In genomic region chr12:11182529-11182928, GRCh38 we compare ENCODE assay signal across 1 cellular context.
TF ChIP-seq lines count a peak whose summit lies in the region.

No MANE protein-coding gene starts in this region.

TF ChIP-seq in SK-N-SH treated with all-trans-retinoic acid at 6 μM for 48 hours, 23 proteins besides CTCF, POLR2A, EP300 and RAD21 (continued from another document):
- no peak for TF ChIP-seq RARB (CRISPR knock-in tag; IDR thresholded peaks at IDR 0.05)
- no peak for TF ChIP-seq ARNTL (CRISPR knock-in tag; IDR thresholded peaks at IDR 0.05; ENCODE audit: borderline replicate concordance, low read depth)
- TF ChIP-seq TCF4 (CRISPR knock-in tag; IDR thresholded peaks at IDR 0.05; ENCODE audit: borderline replicate concordance): no peak
- no peak for TF ChIP-seq ZFP30 (CRISPR knock-in tag; IDR thresholded peaks at IDR 0.05)
- no peak for TF ChIP-seq ZNF70 (CRISPR knock-in tag; IDR thresholded peaks at IDR 0.05)
- no peak for TF ChIP-seq CREB5 (CRISPR knock-in tag; IDR thresholded peaks at IDR 0.05; ENCODE audit: low read depth)
- TF ChIP-seq PPARA (CRISPR knock-in tag; IDR thresholded peaks at IDR 0.05; ENCODE audit: borderline replicate concordance): no peak
- TF ChIP-seq GLIS3 (CRISPR knock-in tag; IDR thresholded peaks at IDR 0.05): no peak
- TF ChIP-seq POU6F1 (CRISPR knock-in tag; IDR thresholded peaks at IDR 0.05; ENCODE audit: borderline replicate concordance, low read depth): no peak
- TF ChIP-seq ZC3H10 (CRISPR knock-in tag; IDR thresholded peaks at IDR 0.05): no peak
TF ChIP-seq in SK-N-SH treated with all-trans-retinoic acid at 6 μM for 48 hours: peak in this region for 0.
